ENCODE assay signal across 22 cellular contexts in the genomic region with DNA sequence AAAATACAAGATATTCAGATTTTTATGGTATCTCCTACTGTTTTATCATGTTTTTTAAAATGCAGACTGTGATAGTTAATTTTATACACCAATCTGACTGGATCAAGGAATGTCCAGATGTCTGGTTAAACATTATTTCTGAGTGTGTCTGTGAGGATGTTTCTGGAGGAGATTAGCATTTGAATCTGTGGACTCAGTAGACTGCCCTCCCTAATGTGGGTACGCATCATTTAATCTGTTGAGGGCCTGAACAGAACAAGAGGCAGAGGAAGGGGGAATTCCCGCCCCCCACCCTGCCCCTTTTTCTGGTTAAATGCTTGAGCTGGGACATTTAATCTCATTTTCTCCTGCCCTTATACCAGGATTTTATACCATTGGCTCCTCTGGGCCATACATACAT.
DNase-seq lines count a peak whose midpoint lies in the region; ATAC-seq, FAIRE-seq and TF ChIP-seq lines count a peak whose summit lies in the region.
"Had no signal": no experiment of that assay in that cellular context is flagged by ENCODE, and none has a peak within 500 bp of the region (broad histone marks: within the 10 kb centered on the region; RNA-seq: fewer than 3 reads in every experiment).

No MANE protein-coding gene starts in this region.

- H3K4me3 ChIP-seq in kidney (ENCODE audit: low read length in 2 of 2) (no peak overlapping the region), neural progenitor cell (no peak overlapping the region)
- H3K4me3 ChIP-seq: A549, GM12878, GM23338 had no signal

- peak; percentile 47 for DNase-seq in Caki2 (ENCODE audit: low read depth)
- DNase-seq in kidney = no peak
- DNase-seq in left kidney (ENCODE audit: low read depth, low spot score) = peak; percentile 66
- DNase-seq in neural progenitor cell (ENCODE audit: low spot score) = peak; percentile 20
- DNase-seq in activated naive CD8-positive, alpha-beta T cell treated with anti-CD3 and anti-CD28 coated beads for 36 hours = no peak
- DNase-seq in COLO668 (lab: John Stamatoyannopoulos, UW; ENCODE audit: unreplicated experiment) = no peak
- DNase-seq in Kasumi-1 (lab: John Stamatoyannopoulos, UW) = no peak
- DNase-seq: 8988T; C1 segment of cervical spinal cord; Caco-2; CD4-positive, alpha-beta memory T cell; DMS 273 treated with DMSO at 0.1 percent for 48 hours; DMS79; EL; GDM1; H9 had no signal

- no peaks in the 10 kb centered on the region for H3K9me3 ChIP-seq in kidney (ENCODE audit: control insufficient read depth in 1 of 2, low read length in 2 of 2)
- no peaks in the 10 kb centered on the region for H3K9me3 ChIP-seq in neural progenitor cell (ENCODE audit: low read depth)
- H3K9me3 ChIP-seq: A549, Caco-2 had no signal

- H4K20me1 ChIP-seq in neural progenitor cell (ENCODE audit: low read depth) = no peaks in the 10 kb centered on the region

- ATAC-seq in HG03196 (IDR thresholded peaks at IDR 0.05; ENCODE audit: unreplicated experiment) = no peak
- ATAC-seq: A549, GM12878, GM23338, HCT116 had no signal

- H3K27me3 Mint-ChIP-seq in neural progenitor cell (ENCODE audit: insufficient read depth, low read depth) = no peaks in the 10 kb centered on the region
- H3K27me3 Mint-ChIP-seq in activated naive CD8-positive, alpha-beta T cell treated with anti-CD3 and anti-CD28 coated beads for 36 hours = no peaks in the 10 kb centered on the region
- H3K27me3 Mint-ChIP-seq: CD4-positive, alpha-beta memory T cell had no signal

- no peak overlapping the region for H3K4me2 ChIP-seq in neural progenitor cell
- H3K4me2 ChIP-seq: A549, GM23338 had no signal

- no peaks in the 10 kb centered on the region for H3K36me3 Mint-ChIP-seq in neural progenitor cell
- H3K36me3 Mint-ChIP-seq in activated naive CD8-positive, alpha-beta T cell treated with anti-CD3 and anti-CD28 coated beads for 36 hours = no peaks in the 10 kb centered on the region
- H3K36me3 Mint-ChIP-seq: CD4-positive, alpha-beta memory T cell had no signal

- H3K36me3 ChIP-seq in kidney (ENCODE audit: control insufficient read depth in 1 of 2, insufficient read depth in 2 of 2, low read length in 2 of 2) (no peaks in the 10 kb centered on the region), neural progenitor cell (no peaks in the 10 kb centered on the region)

- H3K9me3 Mint-ChIP-seq in neural progenitor cell = no peaks in the 10 kb centered on the region
- no peaks in the 10 kb centered on the region for H3K9me3 Mint-ChIP-seq in activated naive CD8-positive, alpha-beta T cell treated with anti-CD3 and anti-CD28 coated beads for 36 hours
- H3K9me3 Mint-ChIP-seq: GM23338, H9 had no signal

- H3K4me1 Mint-ChIP-seq in neural progenitor cell = peaks cover 17% of the 10 kb centered on the region
- no peaks in the 10 kb centered on the region for H3K4me1 Mint-ChIP-seq in activated naive CD8-positive, alpha-beta T cell treated with anti-CD3 and anti-CD28 coated beads for 36 hours
- H3K4me1 Mint-ChIP-seq: CD4-positive, alpha-beta memory T cell; GM23338 had no signal

- no peak overlapping the region for H3K9ac ChIP-seq in kidney (ENCODE audit: low read length in 2 of 2)
- H3K9ac ChIP-seq in neural progenitor cell = no peak overlapping the region

- H3K27ac ChIP-seq in kidney (ENCODE audit: low read depth in 2 of 2, low read length in 2 of 2) = no peak overlapping the region
- no peak overlapping the region for H3K27ac ChIP-seq in neural progenitor cell
- H3K27ac ChIP-seq: A549 had no signal

- no peak overlapping the region for H2AFZ ChIP-seq in neural progenitor cell (replicated peaks)

- peaks cover 3% of the 10 kb centered on the region in 2 donors for H3K4me1 ChIP-seq in kidney (ENCODE audit: control insufficient read depth in 1 of 2, insufficient read depth in 1 of 2, low read depth in 1 of 2, low read length in 2 of 2)
- H3K4me1 ChIP-seq in neural progenitor cell = peaks cover 7% of the 10 kb centered on the region
- H3K4me1 ChIP-seq: A549 had no signal

- FAIRE-seq in kidney (lab: Jason Lieb, UNC) = peak; percentile 35
- FAIRE-seq: A549, D721Med, GM12878 had no signal

- no peaks in the 10 kb centered on the region for H3K27me3 ChIP-seq in neural progenitor cell

- no peaks in the 10 kb centered on the region for H3F3A ChIP-seq in neural progenitor cell (ENCODE audit: low read depth)

- no peaks in the 10 kb centered on the region for H3K79me2 ChIP-seq in neural progenitor cell (ENCODE audit: low read depth)

- intact Hi-C loops in kidney (cut with DNase I) = no loop called here

- in situ Hi-C loops in Caki2 (cut with HindIII; ENCODE audit: low pct_unique_long_range_greater_than_20kb, low sequenced_read_pairs) = no loop called here

- H3K27ac Mint-ChIP-seq in neural progenitor cell = no peak overlapping the region
- no peak overlapping the region for H3K27ac Mint-ChIP-seq in activated naive CD8-positive, alpha-beta T cell treated with anti-CD3 and anti-CD28 coated beads for 36 hours
- H3K27ac Mint-ChIP-seq: CD4-positive, alpha-beta memory T cell; GM23338; H9 had no signal

- H3K4me3 Mint-ChIP-seq in neural progenitor cell = no peak overlapping the region
- H3K4me3 Mint-ChIP-seq in activated naive CD8-positive, alpha-beta T cell treated with anti-CD3 and anti-CD28 coated beads for 36 hours = no peak overlapping the region
- H3K4me3 Mint-ChIP-seq: CD4-positive, alpha-beta memory T cell; GM23338; H9 had no signal

- TF ChIP-seq CTCF in kidney (IDR thresholded peaks at IDR 0.05; ENCODE audit: borderline replicate concordance, extremely low read depth, insufficient read depth) (no peak), neural progenitor cell (IDR thresholded peaks at IDR 0.05) (no peak)

Comparison
In these comparisons a context has a peak if more than half of its experiments do, and no peak if none do; other contexts are left out.
1. DNase-seq: peak in Caki2 (single experiment), left kidney (single experiment) and neural progenitor cell (single experiment); none in kidney (single experiment), activated naive CD8-positive, alpha-beta T cell treated with anti-CD3 and anti-CD28 coated beads for 36 hours (single experiment), COLO668 (single experiment) and Kasumi-1 (0 of 2).